Comparison of ENCODE assay signal across 18 cellular contexts in the genomic region with DNA sequence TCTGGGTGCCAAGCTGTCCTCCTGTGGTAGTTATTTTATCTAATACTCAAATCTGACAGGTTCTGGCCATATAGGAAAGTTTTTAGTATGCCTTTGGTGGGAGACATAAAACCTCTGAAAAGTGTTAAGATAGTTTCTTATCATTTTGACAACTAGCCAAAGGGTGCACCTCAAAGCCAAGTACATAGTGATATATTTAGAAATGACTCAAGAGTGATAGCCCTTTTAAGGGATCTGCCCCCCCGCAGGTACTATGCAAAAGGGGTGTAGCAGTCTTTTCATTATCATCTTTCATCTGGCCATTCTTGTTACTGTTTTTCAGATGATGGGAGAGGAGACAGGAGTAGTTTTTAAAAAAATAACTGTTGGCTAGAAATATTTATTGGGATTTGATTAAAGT. TPM values are rescaled to one million over a fixed set of nuclear protein-coding genes. Genes with fewer than 3 reads are reported as not detected.
DNase-seq lines count a peak whose midpoint lies in the region; ATAC-seq and TF ChIP-seq lines count a peak whose summit lies in the region.
"Had no signal": no experiment of that assay in that cellular context is flagged by ENCODE, and none has a peak within 500 bp of the region (broad histone marks: within the 10 kb centered on the region; RNA-seq: fewer than 3 reads in every experiment).

No MANE protein-coding gene starts in this region.

- WGBS in mesodermal cell (ENCODE audit: insufficient coverage in 2 of 2), 2 experiments, result no CpG with 5 or more reads among the region's 1 CpG
- 72 to 76% methylated on average over 1 of the region's 1 CpG for WGBS in thyroid gland, 2 donors

- no peak for TF ChIP-seq POLR2A in thyroid gland (IDR thresholded peaks at IDR 0.05)

- no peak overlapping the region for H3K4me3 Mint-ChIP-seq in activated T-cell treated with anti-CD3 and anti-CD28 coated beads, Interleukin-2, amount 50 U/mL, for 72 hours
- H3K4me3 Mint-ChIP-seq: activated CD4-positive, alpha-beta T cell treated with anti-CD3 and anti-CD28 coated beads, Interleukin-2, amount 10 ng/mL, durations not matched to agents 7 days and 5 days; T-helper 2 cell treated with Interferon-gamma antibody and Interleukin-4, amounts not matched to agents 5 μg/mL and 100 μg/mL, for 36 hours had no signal

- no peak for ATAC-seq in Right ventricle myocardium inferior
- ATAC-seq in activated T-cell treated with anti-CD3 and anti-CD28 coated beads, Interleukin-2, amount 50 U/mL, for 72 hours (replicated peaks in 1 of 2), result no peak
- ATAC-seq: left colon, Panc1 had no signal

- no peaks in the 10 kb centered on the region for H3K27me3 ChIP-seq in cardiac muscle cell
- H3K27me3 ChIP-seq in ascending aorta, result no peaks in the 10 kb centered on the region
- H3K27me3 ChIP-seq in thyroid gland, result no peaks in the 10 kb centered on the region
- H3K27me3 ChIP-seq: testis had no signal

- H3K27ac ChIP-seq in cardiac muscle cell (peak overlapping the region; percentile 73), ascending aorta (peak overlapping the region; percentile 97), mesodermal cell (ENCODE audit: low read depth, low read length, severe bottlenecking) (peak overlapping the region; percentile 93), thyroid gland (peak overlapping the region; percentile 12 to 64 (median 59))

- H3K9me3 Mint-ChIP-seq in activated T-cell treated with anti-CD3 and anti-CD28 coated beads, Interleukin-2, amount 50 U/mL, for 72 hours, result no peaks in the 10 kb centered on the region
- H3K9me3 Mint-ChIP-seq: activated CD4-positive, alpha-beta T cell treated with anti-CD3 and anti-CD28 coated beads, Interleukin-2, amount 10 ng/mL, durations not matched to agents 7 days and 5 days; T-helper 2 cell treated with Interferon-gamma antibody and Interleukin-4, amounts not matched to agents 5 μg/mL and 100 μg/mL, for 36 hours had no signal

- TF ChIP-seq CTCF in cardiac muscle cell (IDR thresholded peaks at IDR 0.05; ENCODE audit: low read depth, low read length) (no peak), ascending aorta (IDR thresholded peaks at IDR 0.05) (no peak), thyroid gland (IDR thresholded peaks at IDR 0.05) (no peak)

- H3K36me3 ChIP-seq in cardiac muscle cell (no peaks in the 10 kb centered on the region), ascending aorta (no peaks in the 10 kb centered on the region), mesodermal cell (ENCODE audit: control insufficient read depth, insufficient read depth, low read length) (peaks cover 9% of the 10 kb centered on the region), thyroid gland (no peaks in the 10 kb centered on the region)

- DNase-seq in cardiac muscle cell (ENCODE audit: low read depth in 1 of 2, low spot score in 1 of 2) (peak in 1 of 2 donors; percentile 22), Right ventricle myocardium inferior (ENCODE audit: missing footprints) (no peak), ascending aorta (ENCODE audit: low spot score in 2 of 2) (no peak), thyroid gland (no peak), T-helper 1 cell (no peak), DMS79 (lab: John Stamatoyannopoulos, UW) (no peak)
- DNase-seq in activated T-cell treated with anti-CD3 and anti-CD28 coated beads, Interleukin-2, amount 50 U/mL, for 72 hours, result no peak
- DNase-seq: activated CD4-positive, alpha-beta T cell treated with anti-CD3 and anti-CD28 coated beads, Interleukin-2, amount 10 ng/mL, durations not matched to agents 7 days and 5 days; anterior cingulate cortex; Caco-2; effector memory CD4-positive, alpha-beta T cell; left colon; NCI-H1105; NCI-H2227 treated with DMSO at 0.1 percent for 48 hours; testis had no signal

- H3K4me3 ChIP-seq in cardiac muscle cell (no peak overlapping the region), ascending aorta (peak overlapping the region in 1 of 2 donors; percentile 43), mesodermal cell (ENCODE audit: extremely low read depth, insufficient read depth, low read length, poor library complexity, severe bottlenecking) (no peak overlapping the region), thyroid gland (replicated peaks in 1 of 3) (no peak overlapping the region)
- H3K4me3 ChIP-seq: testis had no signal

- peaks cover 10% of the 10 kb centered on the region for H3K4me1 Mint-ChIP-seq in activated T-cell treated with anti-CD3 and anti-CD28 coated beads, Interleukin-2, amount 50 U/mL, for 72 hours (ENCODE audit: low read depth)

- H3K9me3 ChIP-seq in cardiac muscle cell (ENCODE audit: low read depth) (no peaks in the 10 kb centered on the region), ascending aorta (no peaks in the 10 kb centered on the region), mesodermal cell (ENCODE audit: control insufficient read depth, low read length) (no peaks in the 10 kb centered on the region), thyroid gland (no peaks in the 10 kb centered on the region)
- H3K9me3 ChIP-seq: Caco-2, testis had no signal

- H3K27ac Mint-ChIP-seq in activated T-cell treated with anti-CD3 and anti-CD28 coated beads, Interleukin-2, amount 50 U/mL, for 72 hours, result no peak overlapping the region
- H3K27ac Mint-ChIP-seq: activated CD4-positive, alpha-beta T cell treated with anti-CD3 and anti-CD28 coated beads, Interleukin-2, amount 10 ng/mL, durations not matched to agents 7 days and 5 days; T-helper 2 cell treated with Interferon-gamma antibody and Interleukin-4, amounts not matched to agents 5 μg/mL and 100 μg/mL, for 36 hours had no signal

- H3K4me1 ChIP-seq in cardiac muscle cell (ENCODE audit: low read depth) (peaks cover 48% of the 10 kb centered on the region), ascending aorta (peaks cover 7 to 42% of the 10 kb centered on the region in 2 donors), mesodermal cell (ENCODE audit: control insufficient read depth, insufficient read depth, low read length, poor library complexity, severe bottlenecking) (peaks cover 54% of the 10 kb centered on the region), thyroid gland (peaks cover 0 to 11% of the 10 kb centered on the region in 2 donors)

- H3K27me3 Mint-ChIP-seq in activated T-cell treated with anti-CD3 and anti-CD28 coated beads, Interleukin-2, amount 50 U/mL, for 72 hours (ENCODE audit: low read depth), result peaks cover 34% of the 10 kb centered on the region

- no peaks in the 10 kb centered on the region for H3K36me3 Mint-ChIP-seq in activated T-cell treated with anti-CD3 and anti-CD28 coated beads, Interleukin-2, amount 50 U/mL, for 72 hours (ENCODE audit: insufficient read depth in 2 of 2)

- intact Hi-C loops in Right ventricle myocardium inferior (cut with DNase I), result loop anchor here (2.0 to 5.0 kb wide), 3 partner anchors 42 to 82 kb away; no protein-coding TSS in a partner anchor
- intact Hi-C loops in ascending aorta (cut with DNase I), result loop anchor here (5.0 to 10.0 kb wide), 4 partner anchors 58 to 471 kb away; a partner anchor contains a TSS
- intact Hi-C loops in thyroid gland (cut with DNase I), result loop anchor here (5.0 kb wide), 1 partner anchor 147 kb away; no protein-coding TSS in a partner anchor

RNA-seq across cellular contexts. Expression of a gene that starts 4.9 kb away (rescaled TPM):
- total RNA-seq in cardiac muscle cell (11.2 and 27.2 TPM in 2 replicates), Right ventricle myocardium inferior (127 TPM), ascending aorta (58.6 TPM), thyroid gland (10 to 100 TPM; 12.9 to 34.7 (median 27.1) TPM)
- 11.3 and 24.4 TPM in 2 replicates for polyA plus RNA-seq in cardiac muscle cell
- polyA plus RNA-seq in mesodermal cell (2013, experiment 1 of 2), result 46.1 TPM
- 46.3 TPM for polyA plus RNA-seq in mesodermal cell (2013, experiment 2 of 2)
- 1 to 10 TPM; 1.1 to 2.5 TPM for total RNA-seq in activated T-cell treated with anti-CD3 and anti-CD28 coated beads, Interleukin-2, amount 50 U/mL, for 72 hours
